ENCODE assay signal across 9 cellular contexts in genomic region chr1:10803971-10804820, GRCh38. TPM values are rescaled to one million over a fixed set of nuclear protein-coding genes. Genes with fewer than 3 reads are reported as not detected.
DNase-seq lines count a peak whose midpoint lies in the region; ATAC-seq and TF ChIP-seq lines count a peak whose summit lies in the region.
"Had no signal": no experiment of that assay in that cellular context is flagged by ENCODE, and none has a peak within 500 bp of the region (broad histone marks: within the 10 kb centered on the region; RNA-seq: fewer than 3 reads in every experiment).

No MANE protein-coding gene starts in this region.

- no peaks in the 10 kb centered on the region for H3K4me1 ChIP-seq in sigmoid colon

- peak; percentile 4 for DNase-seq in NCI-H748 (lab: John Stamatoyannopoulos, UW; ENCODE audit: unreplicated experiment)
- DNase-seq in NCI-H748 treated with DMSO at 0.1 percent for 48 hours (lab: John Stamatoyannopoulos, UW) = no peak
- peak; percentile 65 for DNase-seq in NCI-H2196 treated with DMSO at 0.1 percent for 48 hours (lab: John Stamatoyannopoulos, UW; ENCODE audit: unreplicated experiment)
- DNase-seq in epithelial cell of esophagus (ENCODE audit: low read depth) = peak; percentile 83
- peak; percentile 28 for DNase-seq in stimulated activated CD8-positive, alpha-beta memory T cell treated with anti-CD3 and anti-CD28 coated beads, Interleukin-4, amount 100 ng/mL, for 48 hours
- no peak for DNase-seq in sigmoid colon
- no peak for DNase-seq in dermis blood vessel endothelial cell
- DNase-seq: OCI-M1 had no signal

- intact Hi-C loops in sigmoid colon (cut with DNase I) = no loop called here

- H3K4me3 ChIP-seq in epithelial cell of esophagus (ENCODE audit: low read length) (no peak overlapping the region), sigmoid colon (no peak overlapping the region)

- ATAC-seq in HG03280 (IDR thresholded peaks at IDR 0.05; ENCODE audit: unreplicated experiment) = no peak

- TF ChIP-seq CTCF in epithelial cell of esophagus (IDR thresholded peaks at IDR 0.05; ENCODE audit: insufficient read depth, low read depth, low read length, missing control alignments) = no peak
- TF ChIP-seq CTCF in sigmoid colon (IDR thresholded peaks at IDR 0.05) = no peak

- TF ChIP-seq POLR2A in sigmoid colon (IDR thresholded peaks at IDR 0.05) = peak in 1 of 2 donors; percentile 35

- no peak overlapping the region for H3K27ac ChIP-seq in sigmoid colon

- no peak for TF ChIP-seq EP300 in sigmoid colon (IDR thresholded peaks at IDR 0.05)

- peaks cover 0 to 2% (median 0%) of the 10 kb centered on the region in 3 donors for H3K27me3 ChIP-seq in sigmoid colon

- WGBS in sigmoid colon, 2 donors = 16 to 58% methylated on average over 21 of the region's 21 CpGs

- H3K36me3 ChIP-seq in sigmoid colon = no peaks in the 10 kb centered on the region

- H3K9me3 ChIP-seq in sigmoid colon = no peaks in the 10 kb centered on the region

RNA-seq across cellular contexts. Expression of gene CASZ1, which starts 7.8 kb away (rescaled TPM):
- 10 to 100 TPM; 12.7 to 47.9 (median 32.3) TPM for total RNA-seq in sigmoid colon
- polyA plus RNA-seq in sigmoid colon = 10 to 100 TPM in 1 of 3 donors, 1 to 10 TPM in 2; 4.2 to 23.6 (median 9.2) TPM
- 4.3 and 10.8 TPM in 2 replicates for total RNA-seq in dermis blood vessel endothelial cell

Comparison
In these comparisons a context has a peak if more than half of its experiments do, and no peak if none do; other contexts are left out.
1. DNase-seq: peak in NCI-H748 (single experiment), NCI-H2196 treated with DMSO at 0.1 percent for 48 hours (single experiment), epithelial cell of esophagus (single experiment) and stimulated activated CD8-positive, alpha-beta memory T cell treated with anti-CD3 and anti-CD28 coated beads, Interleukin-4, amount 100 ng/mL, for 48 hours (single experiment); none in NCI-H748 treated with DMSO at 0.1 percent for 48 hours (single experiment), sigmoid colon (single experiment) and dermis blood vessel endothelial cell (single experiment).